Comparison of ENCODE assay signal across 1 cellular context in genomic region chr7:1856966-1857441, GRCh38.
TF ChIP-seq lines count a peak whose summit lies in the region.

No MANE protein-coding gene starts in this region.

TF ChIP-seq in K562, 482 proteins besides CTCF, POLR2A, EP300 and RAD21 (continued from another document):
- TF ChIP-seq ZNF592 (IDR thresholded peaks at IDR 0.05) (0 out of 2 replicates have a peak, but pooled peaks have one; percentile 8), RBFOX2 (IDR thresholded peaks at IDR 0.05; ENCODE audit: low read depth, low read length) (peak; percentile 1; the same call in 1 of the 2 replicates)
